ENCODE assay signal across 2 cellular contexts in the genomic region with DNA sequence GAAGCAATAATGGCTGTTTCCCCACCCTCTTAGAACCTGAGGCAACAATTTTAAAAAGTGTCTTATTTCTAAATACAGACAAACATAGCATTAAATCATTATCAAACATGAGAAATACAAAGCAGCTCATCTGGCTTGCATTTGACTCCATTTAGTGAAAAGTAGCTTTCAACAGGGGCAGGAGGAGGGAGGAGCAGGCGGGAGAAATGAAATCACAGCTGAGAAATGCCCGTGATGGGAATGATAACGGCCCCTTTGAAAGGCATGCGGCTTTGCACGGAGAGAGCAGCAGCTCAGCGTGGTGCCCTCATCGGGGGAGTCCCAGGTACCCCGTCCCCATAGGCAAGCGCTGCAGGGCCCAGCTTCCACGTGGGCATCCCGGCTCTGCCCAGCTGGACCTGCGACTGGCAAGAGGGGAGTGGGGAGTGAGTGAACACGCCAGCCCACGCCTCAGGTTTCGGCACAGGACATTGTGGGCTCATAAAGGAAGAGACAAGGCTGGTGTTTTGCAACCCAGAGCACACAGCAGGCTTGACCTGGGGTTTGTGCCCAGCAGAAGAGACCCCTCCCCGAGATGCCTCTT.
A peak's percentile ranks its signal among the peaks of the same experiment; 100 is the strongest.
TF ChIP-seq lines count a peak whose summit lies in the region.

No MANE protein-coding gene starts in this region.

TF ChIP-seq in IMR-90, 13 proteins besides CTCF, POLR2A, EP300 and RAD21:
- no peak for TF ChIP-seq MAFK (IDR thresholded peaks at IDR 0.05; ENCODE audit: low read depth, low read length)
- no peak for TF ChIP-seq MAZ (IDR thresholded peaks at IDR 0.05; ENCODE audit: borderline replicate concordance, low read depth, low read length)
- TF ChIP-seq, protein P1, sequence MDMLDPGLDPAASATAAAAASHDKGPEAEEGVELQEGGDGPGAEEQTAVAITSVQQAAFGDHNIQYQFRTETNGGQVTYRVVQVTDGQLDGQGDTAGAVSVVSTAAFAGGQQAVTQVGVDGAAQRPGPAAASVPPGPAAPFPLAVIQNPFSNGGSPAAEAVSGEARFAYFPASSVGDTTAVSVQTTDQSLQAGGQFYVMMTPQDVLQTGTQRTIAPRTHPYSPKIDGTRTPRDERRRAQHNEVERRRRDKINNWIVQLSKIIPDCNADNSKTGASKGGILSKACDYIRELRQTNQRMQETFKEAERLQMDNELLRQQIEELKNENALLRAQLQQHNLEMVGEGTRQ (IDR thresholded peaks at IDR 0.05; ENCODE audit: low read depth, low read length) = no peak
- TF ChIP-seq, protein P2, sequence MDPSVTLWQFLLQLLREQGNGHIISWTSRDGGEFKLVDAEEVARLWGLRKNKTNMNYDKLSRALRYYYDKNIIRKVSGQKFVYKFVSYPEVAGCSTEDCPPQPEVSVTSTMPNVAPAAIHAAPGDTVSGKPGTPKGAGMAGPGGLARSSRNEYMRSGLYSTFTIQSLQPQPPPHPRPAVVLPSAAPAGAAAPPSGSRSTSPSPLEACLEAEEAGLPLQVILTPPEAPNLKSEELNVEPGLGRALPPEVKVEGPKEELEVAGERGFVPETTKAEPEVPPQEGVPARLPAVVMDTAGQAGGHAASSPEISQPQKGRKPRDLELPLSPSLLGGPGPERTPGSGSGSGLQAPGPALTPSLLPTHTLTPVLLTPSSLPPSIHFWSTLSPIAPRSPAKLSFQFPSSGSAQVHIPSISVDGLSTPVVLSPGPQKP (IDR thresholded peaks at IDR 0.05; ENCODE audit: borderline replicate concordance, low read depth, low read length) = no peak
- TF ChIP-seq RCOR1 (IDR thresholded peaks at IDR 0.05; ENCODE audit: insufficient replicate concordance, low read length) = no peak
- TF ChIP-seq BHLHE40 (IDR thresholded peaks at IDR 0.05; ENCODE audit: low read depth, low read length) = no peak
- TF ChIP-seq FOS (IDR thresholded peaks at IDR 0.05; ENCODE audit: low read depth, low read length) = no peak
- TF ChIP-seq CHD1 (IDR thresholded peaks at IDR 0.05; ENCODE audit: low read depth, low read length) = no peak
- TF ChIP-seq NFE2L2 (IDR thresholded peaks at IDR 0.05; ENCODE audit: low read depth, low read length) = no peak
- TF ChIP-seq RFX5 (IDR thresholded peaks at IDR 0.05; ENCODE audit: low read depth, low read length) = no peak
- no peak for TF ChIP-seq SMC3 (IDR thresholded peaks at IDR 0.05; ENCODE audit: low read depth, low read length)
- no peak for TF ChIP-seq CEBPB (IDR thresholded peaks at IDR 0.05; ENCODE audit: low read depth, low read length)
- TF ChIP-seq MXI1 (IDR thresholded peaks at IDR 0.05; ENCODE audit: borderline replicate concordance, low read depth, low read length) = no peak

TF ChIP-seq in K562, 482 proteins besides CTCF, POLR2A, EP300 and RAD21:
- TF ChIP-seq EGR1 (conservative IDR thresholded peaks at IDR 0.05) (no peak), POLR2G (IDR thresholded peaks at IDR 0.05; ENCODE audit: low read depth, low read length) (peak; percentile 31; the same call in 1 of the 2 replicates)
